26 cellular contexts compared by ENCODE assay signal in genomic region chr5:67462150-67462549, GRCh38.
"Had no signal": no experiment of that assay in that cellular context is flagged by ENCODE, and none has a peak within 500 bp of the region (broad histone marks: within the 10 kb centered on the region; RNA-seq: fewer than 3 reads in every experiment).

No MANE protein-coding gene starts in this region.

- H3K4me3 ChIP-seq: gastroesophageal sphincter, left ventricle myocardium inferior, testis, vagina had no signal

- H3K9me3 ChIP-seq: gastroesophageal sphincter, left ventricle myocardium inferior, testis, vagina had no signal

- H3K4me1 ChIP-seq: left ventricle myocardium inferior, testis, vagina had no signal

- H3K27me3 ChIP-seq: gastroesophageal sphincter, testis, vagina had no signal

- H3K36me3 ChIP-seq: gastroesophageal sphincter, left ventricle myocardium inferior, vagina, WERI-Rb-1 had no signal

- H3K27ac ChIP-seq: epithelial cell of prostate, gastroesophageal sphincter, left ventricle myocardium inferior, testis, vagina, WERI-Rb-1 had no signal

- DNase-seq: activated CD4-positive, alpha-beta T cell treated with anti-CD3 and anti-CD28 coated beads for 36 hours; activated CD4-positive, alpha-beta T cell treated with anti-CD3 and anti-CD28 coated beads, Interleukin-2, amount 50 U/mL, for 4 hours; activated CD8-positive, alpha-beta memory T cell treated with anti-CD3 and anti-CD28 coated beads for 24 hours; activated CD8-positive, alpha-beta memory T cell treated with anti-CD3 and anti-CD28 coated beads, Interleukin-2, amount 50 U/mL, for 4 hours; activated naive CD4-positive, alpha-beta T cell; activated T-cell treated with anti-CD3 and anti-CD28 coated beads, Interleukin-2, amount 50 U/mL, for 24 hours; central memory CD4-positive, alpha-beta T cell; endodermal cell; head of caudate nucleus; hypothalamus; left ventricle myocardium inferior; naive thymus-derived CD4-positive, alpha-beta T cell; occipital lobe; posterior cingulate gyrus; stimulated activated CD4-positive, alpha-beta T cell treated with anti-CD3 and anti-CD28 coated beads, Interleukin-2, amount 100 ng/mL, for 48 hours; stimulated activated naive CD4-positive, alpha-beta T cell; testis; WERI-Rb-1 had no signal

- ATAC-seq: activated CD4-positive, alpha-beta T cell treated with anti-CD3 and anti-CD28 coated beads for 36 hours; activated T-helper 17 cell treated with anti-CD3 and anti-CD28 coated beads, Interleukin-2, amount 50 U/mL, for 72 hours; gastroesophageal sphincter; naive thymus-derived CD4-positive, alpha-beta T cell; sciatic nerve had no signal

- FAIRE-seq: astrocyte, colon, TTC549 had no signal
